10 cellular contexts compared by ENCODE assay signal in genomic region chr9:100111235-100111634, GRCh38.
DNase-seq lines count a peak whose midpoint lies in the region; ATAC-seq lines count a peak whose summit lies in the region.
"Had no signal": no experiment of that assay in that cellular context is flagged by ENCODE, and none has a peak within 500 bp of the region (broad histone marks: within the 10 kb centered on the region; RNA-seq: fewer than 3 reads in every experiment).

No MANE protein-coding gene starts in this region.

- no peaks in the 10 kb centered on the region for H3K9me3 ChIP-seq in muscle layer of duodenum (ENCODE audit: control insufficient read depth in 1 of 2, low read length in 2 of 2)

- peaks cover 6% of the 10 kb centered on the region in 2 donors for H3K36me3 ChIP-seq in muscle layer of duodenum (ENCODE audit: control insufficient read depth in 1 of 2, insufficient read depth in 2 of 2, low read length in 2 of 2)

- DNase-seq in AG20443 (ENCODE audit: low spot score) (peak; percentile 87), NCI-H2081 treated with DMSO at 0.1 percent for 48 hours (lab: John Stamatoyannopoulos, UW) (peak; percentile 43), epidermal melanocyte (ENCODE audit: insufficient read length, low spot score) (peak; percentile 60), NCI-H1436 treated with DMSO at 0.1 percent for 48 hours (lab: John Stamatoyannopoulos, UW) (no peak), NCI-H510A (lab: John Stamatoyannopoulos, UW) (no peak)
- DNase-seq in stimulated activated CD4-positive, alpha-beta T cell treated with anti-CD3 and anti-CD28 coated beads, Interleukin-12 subunit alpha, Interleukin-12 subunit beta, amount 100 ng/mL, for 4 hours, result no peak
- no peak for DNase-seq in stimulated activated effector memory CD8-positive, alpha-beta T cell treated with anti-CD3 and anti-CD28 coated beads, Interleukin-12 subunit alpha, Interleukin-12 subunit beta, amount 100 ng/mL, for 72 hours (ENCODE audit: low spot score in 2 of 2)
- DNase-seq: NCI-H187 treated with DMSO at 0.1 percent for 48 hours had no signal

- H3K36me3 Mint-ChIP-seq in stimulated activated effector memory CD8-positive, alpha-beta T cell treated with anti-CD3 and anti-CD28 coated beads, Interleukin-12 subunit alpha, Interleukin-12 subunit beta, amount 100 ng/mL, for 72 hours, result peaks cover 35% of the 10 kb centered on the region

- H3K27me3 ChIP-seq in muscle layer of duodenum (ENCODE audit: low read depth, low read length), result no peaks in the 10 kb centered on the region

- H3K4me1 Mint-ChIP-seq in stimulated activated effector memory CD8-positive, alpha-beta T cell treated with anti-CD3 and anti-CD28 coated beads, Interleukin-12 subunit alpha, Interleukin-12 subunit beta, amount 100 ng/mL, for 72 hours, result peaks cover 9% of the 10 kb centered on the region

- H3K4me1 ChIP-seq in muscle layer of duodenum (ENCODE audit: control insufficient read depth in 1 of 2, insufficient read depth in 2 of 2, low read length in 2 of 2), result peaks cover 0 to 11% of the 10 kb centered on the region in 2 donors

- no peak overlapping the region for H3K4me3 ChIP-seq in muscle layer of duodenum (ENCODE audit: low read depth in 1 of 2, low read length in 2 of 2)

- H3K4me3 Mint-ChIP-seq in stimulated activated effector memory CD8-positive, alpha-beta T cell treated with anti-CD3 and anti-CD28 coated beads, Interleukin-12 subunit alpha, Interleukin-12 subunit beta, amount 100 ng/mL, for 72 hours, result no peak overlapping the region
- H3K4me3 Mint-ChIP-seq: central memory CD8-positive, alpha-beta T cell had no signal

- ATAC-seq in stimulated activated effector memory CD8-positive, alpha-beta T cell treated with anti-CD3 and anti-CD28 coated beads, Interleukin-12 subunit alpha, Interleukin-12 subunit beta, amount 100 ng/mL, for 72 hours, result no peak

- H3K27ac Mint-ChIP-seq in stimulated activated effector memory CD8-positive, alpha-beta T cell treated with anti-CD3 and anti-CD28 coated beads, Interleukin-12 subunit alpha, Interleukin-12 subunit beta, amount 100 ng/mL, for 72 hours, result no peak overlapping the region

- H3K27ac ChIP-seq in muscle layer of duodenum (ENCODE audit: low read length), result peak overlapping the region; percentile 34

- H3K9me3 Mint-ChIP-seq in stimulated activated effector memory CD8-positive, alpha-beta T cell treated with anti-CD3 and anti-CD28 coated beads, Interleukin-12 subunit alpha, Interleukin-12 subunit beta, amount 100 ng/mL, for 72 hours, result no peaks in the 10 kb centered on the region
- H3K9me3 Mint-ChIP-seq: central memory CD8-positive, alpha-beta T cell had no signal

Comparison
In these comparisons a context has a peak if more than half of its experiments do, and no peak if none do; other contexts are left out.
1. DNase-seq: peak in AG20443 (single experiment), NCI-H2081 treated with DMSO at 0.1 percent for 48 hours (single experiment) and epidermal melanocyte (single experiment); none in NCI-H1436 treated with DMSO at 0.1 percent for 48 hours (single experiment), stimulated activated CD4-positive, alpha-beta T cell treated with anti-CD3 and anti-CD28 coated beads, Interleukin-12 subunit alpha, Interleukin-12 subunit beta, amount 100 ng/mL, for 4 hours (single experiment), NCI-H510A (single experiment) and stimulated activated effector memory CD8-positive, alpha-beta T cell treated with anti-CD3 and anti-CD28 coated beads, Interleukin-12 subunit alpha, Interleukin-12 subunit beta, amount 100 ng/mL, for 72 hours (0 of 2).